21 cellular contexts compared by ENCODE assay signal in genomic region chr10:50432610-50433009, GRCh38.
DNase-seq lines count a peak whose midpoint lies in the region; ATAC-seq and TF ChIP-seq lines count a peak whose summit lies in the region.
"Had no signal": no experiment of that assay in that cellular context is flagged by ENCODE, and none has a peak within 500 bp of the region (broad histone marks: within the 10 kb centered on the region; RNA-seq: fewer than 3 reads in every experiment).

No MANE protein-coding gene starts in this region.

- CTCF ChIA-PET in activated CD8-positive, alpha-beta T cell treated with anti-CD3 and anti-CD28 coated beads, Interleukin-2, amount 10 ng/mL, durations not matched to agents 7 days and 5 days (lab: Charles Lee): interaction anchor here (1.3 to 2.5 kb wide), 5 partner anchors 11 to 221 kb away, joined by 3 to 13 read pairs (median 4); no protein-coding TSS in a partner anchor
- CTCF ChIA-PET in A673 (lab: Charles Lee): no interaction called here

- no peak overlapping the region for H3K27ac ChIP-seq in A673 (ENCODE audit: low read depth, low read length, poor library complexity, severe bottlenecking)
- H3K27ac ChIP-seq: BLaER1, hepatocyte had no signal

- peak overlapping the region; percentile 57 for H3K27ac Mint-ChIP-seq in activated CD4-positive, alpha-beta T cell treated with anti-CD3 and anti-CD28 coated beads, Interleukin-2, amount 10 ng/mL, durations not matched to agents 24 days and 14 days
- peak overlapping the region; percentile 6 for H3K27ac Mint-ChIP-seq in activated CD8-positive, alpha-beta T cell treated with anti-CD3 and anti-CD28 coated beads, Interleukin-2, amount 10 ng/mL, durations not matched to agents 7 days and 5 days
- H3K27ac Mint-ChIP-seq in stimulated activated effector memory CD8-positive, alpha-beta T cell treated with anti-CD3 and anti-CD28 coated beads, Interleukin-12 subunit alpha, Interleukin-12 subunit beta, amount 100 ng/mL, for 72 hours: peak overlapping the region; percentile 91
- H3K27ac Mint-ChIP-seq: nephron progenitor cell had no signal

- H3K4me3 ChIP-seq in A673 (ENCODE audit: low read depth, low read length, poor library complexity, severe bottlenecking): no peak overlapping the region
- H3K4me3 ChIP-seq: BLaER1, hepatocyte had no signal

- TF ChIP-seq CTCF in A673 (conservative IDR thresholded peaks at IDR 0.05; ENCODE audit: low read depth, low read length) (no peak), GM13976 (IDR thresholded peaks at IDR 0.05; ENCODE audit: borderline replicate concordance, control extremely low read depth, extremely low read depth, insufficient read depth, missing control alignments) (no peak)

- no peaks in the 10 kb centered on the region for H3K36me3 ChIP-seq in A673 (ENCODE audit: insufficient read depth, low read length, poor library complexity, severe bottlenecking)
- H3K36me3 ChIP-seq: BLaER1 had no signal

- peak; percentile 28 for ATAC-seq in HG02610 (IDR thresholded peaks at IDR 0.05; ENCODE audit: unreplicated experiment)
- peak; percentile 21 for ATAC-seq in activated CD8-positive, alpha-beta T cell treated with anti-CD3 and anti-CD28 coated beads, Interleukin-2, amount 10 ng/mL, durations not matched to agents 7 days and 5 days
- ATAC-seq in stimulated activated effector memory CD8-positive, alpha-beta T cell treated with anti-CD3 and anti-CD28 coated beads, Interleukin-12 subunit alpha, Interleukin-12 subunit beta, amount 100 ng/mL, for 72 hours: peak; percentile 91

- H3K9me3 ChIP-seq in A673 (ENCODE audit: low read depth, low read length, poor library complexity, severe bottlenecking): no peaks in the 10 kb centered on the region
- H3K9me3 ChIP-seq: BLaER1 had no signal

- H3K36me3 Mint-ChIP-seq in activated CD4-positive, alpha-beta T cell treated with anti-CD3 and anti-CD28 coated beads, Interleukin-2, amount 10 ng/mL, durations not matched to agents 24 days and 14 days (ENCODE audit: low read depth): peaks cover 10% of the 10 kb centered on the region
- peaks cover 25% of the 10 kb centered on the region for H3K36me3 Mint-ChIP-seq in activated CD8-positive, alpha-beta T cell treated with anti-CD3 and anti-CD28 coated beads, Interleukin-2, amount 10 ng/mL, durations not matched to agents 7 days and 5 days (ENCODE audit: low read depth)
- H3K36me3 Mint-ChIP-seq in stimulated activated effector memory CD8-positive, alpha-beta T cell treated with anti-CD3 and anti-CD28 coated beads, Interleukin-12 subunit alpha, Interleukin-12 subunit beta, amount 100 ng/mL, for 72 hours: no peaks in the 10 kb centered on the region

- H3K4me3 Mint-ChIP-seq in activated CD4-positive, alpha-beta T cell treated with anti-CD3 and anti-CD28 coated beads, Interleukin-2, amount 10 ng/mL, durations not matched to agents 24 days and 14 days: no peak overlapping the region
- no peak overlapping the region for H3K4me3 Mint-ChIP-seq in activated CD8-positive, alpha-beta T cell treated with anti-CD3 and anti-CD28 coated beads, Interleukin-2, amount 10 ng/mL, durations not matched to agents 7 days and 5 days
- peak overlapping the region; percentile 52 for H3K4me3 Mint-ChIP-seq in stimulated activated effector memory CD8-positive, alpha-beta T cell treated with anti-CD3 and anti-CD28 coated beads, Interleukin-12 subunit alpha, Interleukin-12 subunit beta, amount 100 ng/mL, for 72 hours
- H3K4me3 Mint-ChIP-seq: nephron progenitor cell, T-cell had no signal

- POLR2A ChIA-PET in activated CD8-positive, alpha-beta T cell treated with anti-CD3 and anti-CD28 coated beads, Interleukin-2, amount 10 ng/mL, durations not matched to agents 7 days and 5 days (lab: Charles Lee): interaction anchor here (1.5 to 1.8 kb wide), 2 partner anchors 15 to 76 kb away, joined by 3 to 4 read pairs; no protein-coding TSS in a partner anchor
- POLR2A ChIA-PET in A673 (lab: Charles Lee; ENCODE audit: low non-redundant PET): no interaction called here

- DNase-seq in activated CD4-positive, alpha-beta T cell treated with anti-CD3 and anti-CD28 coated beads, Interleukin-2, amount 10 ng/mL, durations not matched to agents 24 days and 14 days: peak; percentile 4
- no peak for DNase-seq in activated CD4-positive, alpha-beta T cell treated with anti-CD3 and anti-CD28 coated beads, Interleukin-2, amount 50 U/mL, for 1 hour
- no peak for DNase-seq in activated CD8-positive, alpha-beta T cell treated with anti-CD3 and anti-CD28 coated beads, Interleukin-2, amount 10 ng/mL, durations not matched to agents 7 days and 5 days
- DNase-seq in stimulated activated effector memory CD8-positive, alpha-beta T cell treated with anti-CD3 and anti-CD28 coated beads, Interleukin-12 subunit alpha, Interleukin-12 subunit beta, amount 100 ng/mL, for 72 hours (ENCODE audit: low spot score in 2 of 2): no peak
- DNase-seq in A673 (ENCODE audit: low spot score): no peak
- no peak for DNase-seq in GM13976 (ENCODE audit: low spot score)
- no peak for DNase-seq in stimulated activated CD4-positive, alpha-beta T cell treated with anti-CD3 and anti-CD28 coated beads, Interleukin-12 subunit alpha, Interleukin-12 subunit beta, amount 100 ng/mL, for 4 hours
- DNase-seq: activated CD4-positive, CD25-positive, alpha-beta regulatory T cell treated with anti-CD3 and anti-CD28 coated beads, Interleukin-2, amount 50 U/mL, for 72 hours; anterior cingulate cortex; DMS153; kidney; mesendoderm; NCI-H146; NCI-H2227 treated with DMSO at 0.1 percent for 48 hours; nephron progenitor cell; Right ventricle myocardium superior; stimulated activated naive CD4-positive, alpha-beta T cell; T-cell had no signal

- H3K4me1 Mint-ChIP-seq in activated CD4-positive, alpha-beta T cell treated with anti-CD3 and anti-CD28 coated beads, Interleukin-2, amount 10 ng/mL, durations not matched to agents 24 days and 14 days: peaks cover 27% of the 10 kb centered on the region
- peaks cover 27% of the 10 kb centered on the region for H3K4me1 Mint-ChIP-seq in activated CD8-positive, alpha-beta T cell treated with anti-CD3 and anti-CD28 coated beads, Interleukin-2, amount 10 ng/mL, durations not matched to agents 7 days and 5 days (ENCODE audit: low read depth)
- H3K4me1 Mint-ChIP-seq in stimulated activated effector memory CD8-positive, alpha-beta T cell treated with anti-CD3 and anti-CD28 coated beads, Interleukin-12 subunit alpha, Interleukin-12 subunit beta, amount 100 ng/mL, for 72 hours: peaks cover 44% of the 10 kb centered on the region
- H3K4me1 Mint-ChIP-seq: nephron progenitor cell had no signal

- in situ Hi-C loops in GM13976 (cut with MboI; ENCODE audit: low sequenced_read_pairs, unreplicated experiment): no loop called here

- no peaks in the 10 kb centered on the region for H3K27me3 ChIP-seq in A673 (replicated peaks; ENCODE audit: insufficient read depth, low read depth, low read length, poor library complexity)
- H3K27me3 ChIP-seq: BLaER1, hepatocyte had no signal

- H3K27me3 Mint-ChIP-seq in activated CD4-positive, alpha-beta T cell treated with anti-CD3 and anti-CD28 coated beads, Interleukin-2, amount 10 ng/mL, durations not matched to agents 24 days and 14 days: no peaks in the 10 kb centered on the region
- no peaks in the 10 kb centered on the region for H3K27me3 Mint-ChIP-seq in activated CD8-positive, alpha-beta T cell treated with anti-CD3 and anti-CD28 coated beads, Interleukin-2, amount 10 ng/mL, durations not matched to agents 7 days and 5 days (ENCODE audit: low read depth)
- H3K27me3 Mint-ChIP-seq: T-cell had no signal

- BruUV-seq in A673 (replicated peaks; lab: Mats Ljungman, UMichigan): no TSS peak

- H3K4me1 ChIP-seq in A673 (ENCODE audit: insufficient read depth, low read length, poor library complexity, severe bottlenecking): peaks cover 22% of the 10 kb centered on the region
- H3K4me1 ChIP-seq: BLaER1 had no signal

- intact Hi-C loops in activated CD4-positive, alpha-beta T cell treated with anti-CD3 and anti-CD28 coated beads, Interleukin-2, amount 10 ng/mL, durations not matched to agents 24 days and 14 days (cut with micrococcal nuclease): loop anchor here (1.0 to 5.0 kb wide), 10 partner anchors 14 to 1250 kb away; no protein-coding TSS in a partner anchor
- intact Hi-C loops in A673 (cut with micrococcal nuclease; ENCODE audit: unreplicated experiment): no loop called here

- no peaks in the 10 kb centered on the region for H3K9me3 Mint-ChIP-seq in activated CD4-positive, alpha-beta T cell treated with anti-CD3 and anti-CD28 coated beads, Interleukin-2, amount 10 ng/mL, durations not matched to agents 24 days and 14 days
- H3K9me3 Mint-ChIP-seq in activated CD8-positive, alpha-beta T cell treated with anti-CD3 and anti-CD28 coated beads, Interleukin-2, amount 10 ng/mL, durations not matched to agents 7 days and 5 days (ENCODE audit: insufficient read depth): no peaks in the 10 kb centered on the region
- no peaks in the 10 kb centered on the region for H3K9me3 Mint-ChIP-seq in stimulated activated effector memory CD8-positive, alpha-beta T cell treated with anti-CD3 and anti-CD28 coated beads, Interleukin-12 subunit alpha, Interleukin-12 subunit beta, amount 100 ng/mL, for 72 hours
- H3K9me3 Mint-ChIP-seq: nephron progenitor cell, T-cell had no signal

Comparison
In these comparisons a context has a peak if more than half of its experiments do, and no peak if none do; other contexts are left out.
1. H3K27ac Mint-ChIP-seq: peak in every context shown above with its lines; median percentile 91 in stimulated activated effector memory CD8-positive, alpha-beta T cell treated with anti-CD3 and anti-CD28 coated beads, Interleukin-12 subunit alpha, Interleukin-12 subunit beta, amount 100 ng/mL, for 72 hours; 57 in activated CD4-positive, alpha-beta T cell treated with anti-CD3 and anti-CD28 coated beads, Interleukin-2, amount 10 ng/mL, durations not matched to agents 24 days and 14 days; 6 in activated CD8-positive, alpha-beta T cell treated with anti-CD3 and anti-CD28 coated beads, Interleukin-2, amount 10 ng/mL, durations not matched to agents 7 days and 5 days.
2. ATAC-seq: peak in every context shown above with its lines; median percentile 91 in stimulated activated effector memory CD8-positive, alpha-beta T cell treated with anti-CD3 and anti-CD28 coated beads, Interleukin-12 subunit alpha, Interleukin-12 subunit beta, amount 100 ng/mL, for 72 hours; 28 in HG02610; 21 in activated CD8-positive, alpha-beta T cell treated with anti-CD3 and anti-CD28 coated beads, Interleukin-2, amount 10 ng/mL, durations not matched to agents 7 days and 5 days.